21 cellular contexts compared by ENCODE assay signal in genomic region chr7:17669204-17669603, GRCh38.
A peak's percentile ranks its signal among the peaks of the same experiment; 100 is the strongest.
DNase-seq lines count a peak whose midpoint lies in the region; ATAC-seq, FAIRE-seq and TF ChIP-seq lines count a peak whose summit lies in the region.
"Had no signal": no experiment of that assay in that cellular context is flagged by ENCODE, and none has a peak within 500 bp of the region (broad histone marks: within the 10 kb centered on the region; RNA-seq: fewer than 3 reads in every experiment).

No MANE protein-coding gene starts in this region.

- no peaks in the 10 kb centered on the region for H3K23me2 ChIP-seq in H1 (ENCODE audit: low read depth, low read length)

- no peak for TF ChIP-seq POLR2A in H1 (IDR thresholded peaks at IDR 0.05; ENCODE audit: control extremely low read depth in 1 of 2, low read depth in 2 of 2, low read length in 2 of 2)

- H2BK12ac ChIP-seq in H1 (ENCODE audit: low read depth, low read length) (no peak overlapping the region), neuronal stem cell (ENCODE audit: low read length) (no peak overlapping the region)

- intact Hi-C loops in left ventricle myocardium superior (cut with micrococcal nuclease) = no loop called here

- WGBS in SK-N-SH (ENCODE audit: low lambda C conversion rate) = 12% methylated on average over 4 of the region's 4 CpGs
- WGBS in H1 (ENCODE audit: extremely low coverage in 1 of 2, insufficient coverage in 1 of 2, insufficient read length in 1 of 2, insufficient replicate concordance in 2 of 2, low coverage in 1 of 2, low lambda C conversion rate in 2 of 2, missing lambda C conversion rate in 1 of 2), 2 experiments = 87% methylated on average over 4 of the region's 4 CpGs; no CpG with 5 or more reads in 1 of the 2 experiments
- no CpG with 5 or more reads among the region's 4 CpGs for WGBS in neuronal stem cell (ENCODE audit: extremely low coverage in 2 of 2, insufficient read length in 2 of 2, insufficient replicate concordance in 1 of 2), 2 donors

- H3F3A ChIP-seq in SK-N-SH (replicated peaks; ENCODE audit: insufficient read depth) = no peaks in the 10 kb centered on the region

- H3K4me2 ChIP-seq in SK-N-SH = no peak overlapping the region
- H3K4me2 ChIP-seq in H1 (ENCODE audit: insufficient read depth in 1 of 2, low read depth in 2 of 2, low read length in 2 of 2) = no peak overlapping the region
- H3K4me2 ChIP-seq in neuronal stem cell (ENCODE audit: insufficient read depth, low read length, poor library complexity, severe bottlenecking) = no peak overlapping the region
- H3K4me2 ChIP-seq: A549; BLaER1 treated with 17β-estradiol and CSF1 and Interleukin-3, amounts not matched to agents 10 nM and 100 nM had no signal

- no peak overlapping the region for H4K5ac ChIP-seq in H1 (ENCODE audit: insufficient read length, low read depth, low read length)

- H3K9ac ChIP-seq in SK-N-SH (no peak overlapping the region), H1 (replicated peaks in 1 of 4; ENCODE audit: extremely low read depth in 1 of 4, low read depth in 3 of 4, low read length in 3 of 4) (no peak overlapping the region), neuronal stem cell (ENCODE audit: low read depth, low read length, poor library complexity) (no peak overlapping the region)
- H3K9ac ChIP-seq: BLaER1 treated with 17β-estradiol and CSF1 and Interleukin-3, amounts not matched to agents 10 nM and 100 nM had no signal

- no peak overlapping the region for H2BK15ac ChIP-seq in H1 (ENCODE audit: low read length)
- H2BK15ac ChIP-seq in neuronal stem cell (ENCODE audit: low read length) = no peak overlapping the region

- H3K4me1 ChIP-seq in SK-N-SH (ENCODE audit: control insufficient read depth in 1 of 2, insufficient read depth in 2 of 2, low read depth in 1 of 2, low read length in 1 of 2) = no peaks in the 10 kb centered on the region
- H3K4me1 ChIP-seq in H1 (replicated peaks in 1 of 4; ENCODE audit: control insufficient read depth in 3 of 4, insufficient read depth in 4 of 4, low read length in 3 of 4) = no peaks in the 10 kb centered on the region
- H3K4me1 ChIP-seq in neuronal stem cell (ENCODE audit: control insufficient read depth in 2 of 2, insufficient read depth in 1 of 2, low read depth in 1 of 2, low read length in 2 of 2) = no peaks in the 10 kb centered on the region
- H3K4me1 ChIP-seq: A549 had no signal

- FAIRE-seq in H1 (lab: Jason Lieb, UNC) = no peak
- FAIRE-seq: A549, D721Med, G401.6, GM12891 had no signal

- no peak overlapping the region for H4K91ac ChIP-seq in H1 (replicated peaks; ENCODE audit: insufficient read length, low read length)
- no peak overlapping the region for H4K91ac ChIP-seq in neuronal stem cell (ENCODE audit: low read depth, low read length, poor library complexity)

- H4K8ac ChIP-seq in H1 (ENCODE audit: extremely low read depth, insufficient read depth, low read length) (no peak overlapping the region), neuronal stem cell (ENCODE audit: low read depth, low read length) (no peak overlapping the region)

- no peak overlapping the region for H3K14ac ChIP-seq in H1 (ENCODE audit: insufficient read length)
- no peak overlapping the region for H3K14ac ChIP-seq in neuronal stem cell (ENCODE audit: low read length)

- no peak for TF ChIP-seq RAD21 in SK-N-SH (IDR thresholded peaks at IDR 0.05; ENCODE audit: low read length)
- TF ChIP-seq RAD21 in H1 (IDR thresholded peaks at IDR 0.05 in 1 of 2, conservative IDR thresholded peaks at IDR 0.05 in 1 of 2; ENCODE audit: low read depth in 2 of 2, low read length in 2 of 2) = no peak

- no peak for DNase-seq in SK-N-SH
- DNase-seq in H1 (ENCODE audit: low read depth in 1 of 2, low spot score in 2 of 2) = no peak
- DNase-seq in neuronal stem cell (ENCODE audit: low spot score) = no peak
- DNase-seq in left ventricle myocardium superior = no peak
- DNase-seq in NCI-H1436 (lab: John Stamatoyannopoulos, UW) = no peak
- DNase-seq: AML-193; Caco-2; Calu3; CD4-positive, alpha-beta T cell; CD8-positive, alpha-beta T cell; DMS79 treated with DMSO at 0.1 percent for 48 hours; GF-D8 had no signal

- H3K36me3 ChIP-seq in SK-N-SH (replicated peaks in 1 of 2; ENCODE audit: control insufficient read depth in 1 of 2, insufficient read depth in 2 of 2, low read length in 1 of 2) (no peaks in the 10 kb centered on the region), H1 (ENCODE audit: control insufficient read depth in 2 of 4, insufficient read depth in 4 of 4, low read length in 3 of 4) (no peaks in the 10 kb centered on the region), neuronal stem cell (replicated peaks in 1 of 2; ENCODE audit: control insufficient read depth in 2 of 2, insufficient read depth in 2 of 2, low read length in 2 of 2) (no peaks in the 10 kb centered on the region)
- H3K36me3 ChIP-seq: BLaER1 treated with 17β-estradiol and CSF1 and Interleukin-3, amounts not matched to agents 10 nM and 100 nM had no signal

- no peak overlapping the region for H3K4me3 ChIP-seq in SK-N-SH (ENCODE audit: low read depth in 2 of 2, low read length in 1 of 2)
- no peak overlapping the region for H3K4me3 ChIP-seq in H1 (ENCODE audit: extremely low read depth in 1 of 4, insufficient read depth in 2 of 4, low read depth in 3 of 4, low read length in 4 of 4)
- H3K4me3 ChIP-seq in neuronal stem cell (ENCODE audit: low read length in 2 of 2) = no peak overlapping the region
- H3K4me3 ChIP-seq: A549; BLaER1 treated with 17β-estradiol and CSF1 and Interleukin-3, amounts not matched to agents 10 nM and 100 nM had no signal

- H2AK5ac ChIP-seq in H1 (ENCODE audit: low read depth, low read length) (no peak overlapping the region), neuronal stem cell (ENCODE audit: low read depth, low read length) (no peak overlapping the region)

- no peaks in the 10 kb centered on the region for H3K79me1 ChIP-seq in H1 (ENCODE audit: low read depth, low read length)
- H3K79me1 ChIP-seq in neuronal stem cell (ENCODE audit: low read depth, low read length) = no peaks in the 10 kb centered on the region

- H3K27me3 ChIP-seq in SK-N-SH (ENCODE audit: insufficient read depth) (no peaks in the 10 kb centered on the region), H1 (replicated peaks in 1 of 4; ENCODE audit: control insufficient read depth in 3 of 4, extremely low read depth in 1 of 4, insufficient read depth in 3 of 4, low read length in 3 of 4) (no peaks in the 10 kb centered on the region), neuronal stem cell (ENCODE audit: control insufficient read depth in 3 of 3, insufficient read depth in 3 of 3, low read depth in 1 of 3, low read length in 3 of 3) (no peaks in the 10 kb centered on the region)
- H3K27me3 ChIP-seq: BLaER1 treated with 17β-estradiol and CSF1 and Interleukin-3, amounts not matched to agents 10 nM and 100 nM had no signal

- H2BK120ac ChIP-seq in H1 (replicated peaks; ENCODE audit: low read depth, low read length) (no peak overlapping the region), neuronal stem cell (ENCODE audit: low read depth, low read length) (no peak overlapping the region)

- H3K23ac ChIP-seq in H1 (ENCODE audit: insufficient read length) (no peak overlapping the region), neuronal stem cell (ENCODE audit: low read depth, low read length, poor library complexity) (no peak overlapping the region)

- no peak overlapping the region for H3K18ac ChIP-seq in H1 (ENCODE audit: extremely low read depth, low read length)
- no peak overlapping the region for H3K18ac ChIP-seq in neuronal stem cell (ENCODE audit: low read length)

- H2AFZ ChIP-seq in SK-N-SH (ENCODE audit: low read depth) = peak overlapping the region; percentile 0; the same call in 1 of the 2 replicates
- peak overlapping the region; percentile 76; the same call in 1 of the 2 replicates for H2AFZ ChIP-seq in H1 (ENCODE audit: low read length)
- H2AFZ ChIP-seq in neuronal stem cell (ENCODE audit: low read length) = peak overlapping the region; percentile 56

- H3K79me2 ChIP-seq in SK-N-SH (ENCODE audit: insufficient read depth) (no peaks in the 10 kb centered on the region), H1 (ENCODE audit: control insufficient read depth in 1 of 2, insufficient read depth in 2 of 2, low read length in 2 of 2) (no peaks in the 10 kb centered on the region)

- no peak for ATAC-seq in SK-N-SH treated with all-trans-retinoic acid at 6 μM for 48 hours
- no peak for ATAC-seq in GM18867 (IDR thresholded peaks at IDR 0.05; ENCODE audit: unreplicated experiment)
- ATAC-seq in left ventricle myocardium superior = no peak
- ATAC-seq: A549; CD8-positive, alpha-beta T cell had no signal

- H2BK20ac ChIP-seq in H1 (ENCODE audit: low read length) = no peak overlapping the region

- no peak overlapping the region for H3K27ac ChIP-seq in SK-N-SH (ENCODE audit: low read depth in 2 of 2, low read length in 1 of 2)
- H3K27ac ChIP-seq in H1 (ENCODE audit: low read depth, low read length) = no peak overlapping the region
- no peak overlapping the region for H3K27ac ChIP-seq in neuronal stem cell (replicated peaks; ENCODE audit: low read length)
- H3K27ac ChIP-seq: 22Rv1; BLaER1 treated with 17β-estradiol and CSF1 and Interleukin-3, amounts not matched to agents 10 nM and 100 nM; C4-2B had no signal

- H3K4ac ChIP-seq in H1 (replicated peaks; ENCODE audit: insufficient read length, low read depth, low read length) (no peak overlapping the region), neuronal stem cell (ENCODE audit: low read length) (no peak overlapping the region)

- no peaks in the 10 kb centered on the region for H3K9me2 ChIP-seq in SK-N-SH

- H3K9me3 ChIP-seq in SK-N-SH (no peaks in the 10 kb centered on the region), H1 (ENCODE audit: insufficient read depth in 2 of 2, low read depth in 1 of 2, low read length in 1 of 2) (no peaks in the 10 kb centered on the region), neuronal stem cell (replicated peaks in 1 of 2; ENCODE audit: control insufficient read depth in 2 of 2, insufficient read depth in 1 of 2, low read depth in 1 of 2, low read length in 2 of 2) (peaks cover 0 to 2% of the 10 kb centered on the region in 2 donors)
- H3K9me3 ChIP-seq: A549, Caco-2 had no signal

- TF ChIP-seq EP300 in SK-N-SH (IDR thresholded peaks at IDR 0.05; ENCODE audit: borderline replicate concordance in 1 of 2, low read depth in 1 of 2, low read length in 1 of 2) (no peak), H1 (IDR thresholded peaks at IDR 0.05; ENCODE audit: borderline replicate concordance in 1 of 2, low read depth in 2 of 2, low read length in 2 of 2) (no peak)

- no peak overlapping the region for H3K56ac ChIP-seq in H1 (replicated peaks; ENCODE audit: insufficient read length, low read depth, low read length)

- CTCF ChIA-PET in SK-N-SH (lab: Yijun Ruan, JAX) (interaction anchor here (1.6 kb wide), 1 partner anchor 14 kb away, joined by 3 read pairs; no protein-coding TSS in a partner anchor), H1 (lab: Charles Lee; ENCODE audit: partially characterized antibody) (interaction anchor here (0.6 to 5.5 kb wide), 6 partner anchors 11 to 809 kb away, joined by 3 to 23 read pairs (median 4); no protein-coding TSS in a partner anchor)

- POLR2A ChIA-PET in SK-N-SH (lab: Yijun Ruan, JAX) = no interaction called here
- POLR2A ChIA-PET in H1 (lab: Charles Lee; ENCODE audit: partially characterized antibody) = no interaction called here

- H4K20me1 ChIP-seq in SK-N-SH (ENCODE audit: insufficient read depth) = no peaks in the 10 kb centered on the region
- H4K20me1 ChIP-seq in H1 (replicated peaks in 1 of 2; ENCODE audit: control insufficient read depth in 1 of 2, insufficient read depth in 2 of 2, low read length in 2 of 2) = no peaks in the 10 kb centered on the region
- H4K20me1 ChIP-seq: BLaER1 treated with 17β-estradiol and CSF1 and Interleukin-3, amounts not matched to agents 10 nM and 100 nM had no signal

- TF ChIP-seq CTCF in SK-N-SH (IDR thresholded peaks at IDR 0.05) (no peak), H1 (IDR thresholded peaks at IDR 0.05; ENCODE audit: control extremely low read depth in 1 of 3, insufficient read depth in 1 of 3, low read depth in 1 of 3, low read length in 3 of 3) (no peak)

- H2BK5ac ChIP-seq in H1 (ENCODE audit: low read depth, low read length) (no peak overlapping the region), neuronal stem cell (ENCODE audit: low read length) (no peak overlapping the region)

Comparison
In these comparisons a context has a peak if more than half of its experiments do, and no peak if none do; other contexts are left out.
1. H2AFZ ChIP-seq: peak in every context shown above with its lines; median percentile 76 in H1; 56 in neuronal stem cell; 0 in SK-N-SH.